In the genomic region with DNA sequence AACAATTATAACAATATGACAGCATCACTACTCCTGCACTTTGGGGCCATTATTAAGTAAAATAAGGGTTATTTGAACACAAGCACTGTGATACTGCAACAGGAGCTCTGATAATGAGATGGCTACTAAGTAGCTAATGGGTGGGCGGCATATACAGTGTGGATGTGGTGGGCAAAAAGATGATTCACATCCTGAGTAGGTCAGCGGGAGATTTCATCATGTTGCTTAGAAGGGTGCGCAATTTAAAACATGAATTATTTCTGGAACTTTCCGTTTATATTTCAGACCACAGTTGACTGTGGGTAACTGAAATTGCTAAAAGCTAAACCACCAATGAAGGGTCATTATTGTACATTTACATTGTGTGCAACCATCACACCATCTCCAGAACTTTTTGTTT, we compare ENCODE assay signal across 20 cellular contexts. TPM values are rescaled to one million over a fixed set of nuclear protein-coding genes. Genes with fewer than 3 reads are reported as not detected.
DNase-seq lines count a peak whose midpoint lies in the region; ATAC-seq and TF ChIP-seq lines count a peak whose summit lies in the region.
"Had no signal": no experiment of that assay in that cellular context is flagged by ENCODE, and none has a peak within 500 bp of the region (broad histone marks: within the 10 kb centered on the region; RNA-seq: fewer than 3 reads in every experiment).

No MANE protein-coding gene starts in this region.

- no peak overlapping the region for H3K4me2 ChIP-seq in fibroblast of lung (ENCODE audit: extremely low read depth, insufficient read depth, low read length)

- H3K27ac Mint-ChIP-seq in stimulated activated effector memory CD8-positive, alpha-beta T cell treated with anti-CD3 and anti-CD28 coated beads, Interleukin-12 subunit alpha, Interleukin-12 subunit beta, amount 100 ng/mL, for 72 hours: no peak overlapping the region
- H3K27ac Mint-ChIP-seq: CD4-positive, alpha-beta T cell; WTC11 had no signal

- H3K79me2 ChIP-seq in fibroblast of lung (ENCODE audit: control insufficient read depth, insufficient read depth, low read length): no peaks in the 10 kb centered on the region

- no peaks in the 10 kb centered on the region for H3K36me3 Mint-ChIP-seq in stimulated activated effector memory CD8-positive, alpha-beta T cell treated with anti-CD3 and anti-CD28 coated beads, Interleukin-12 subunit alpha, Interleukin-12 subunit beta, amount 100 ng/mL, for 72 hours

- H3K4me3 ChIP-seq in HEK293 (ENCODE audit: low read depth, low read length) (no peak overlapping the region), fibroblast of lung (replicated peaks in 1 of 4; ENCODE audit: control extremely low read depth in 1 of 4, insufficient read depth in 1 of 4, low read depth in 3 of 4, low read length in 4 of 4) (no peak overlapping the region)
- H3K4me3 ChIP-seq: HAP-1, left ventricle myocardium inferior, pancreas, thyroid gland had no signal

- ATAC-seq in stimulated activated effector memory CD8-positive, alpha-beta T cell treated with anti-CD3 and anti-CD28 coated beads, Interleukin-12 subunit alpha, Interleukin-12 subunit beta, amount 100 ng/mL, for 72 hours: peak; percentile 84
- no peak for ATAC-seq in GM21381 (IDR thresholded peaks at IDR 0.05; ENCODE audit: unreplicated experiment)
- ATAC-seq: foreskin keratinocyte, pancreas, WTC11 had no signal

- H2AFZ ChIP-seq in fibroblast of lung (ENCODE audit: low read length): no peak overlapping the region

- POLR2A ChIA-PET in HEK293 (lab: Yijun Ruan, JAX): no interaction called here
- POLR2A ChIA-PET in RWPE1 (lab: Yijun Ruan, JAX; ENCODE audit: low non-redundant PET): no interaction called here

- TF ChIP-seq CTCF in HEK293 (tag by site-specific recombination; IDR thresholded peaks at IDR 0.05) (no peak), fibroblast of lung (conservative IDR thresholded peaks at IDR 0.05 in 1 of 2, IDR thresholded peaks at IDR 0.05 in 1 of 2; ENCODE audit: low read depth in 1 of 2, low read length in 2 of 2) (no peak), RWPE1 (conservative IDR thresholded peaks at IDR 0.05; ENCODE audit: low read depth) (no peak)

- H3K9me3 ChIP-seq in HEK293 (ENCODE audit: control insufficient read depth, insufficient read depth, low read depth, low read length): no peaks in the 10 kb centered on the region
- no peaks in the 10 kb centered on the region for H3K9me3 ChIP-seq in fibroblast of lung (ENCODE audit: control insufficient read depth, insufficient read depth, low read depth, low read length)
- H3K9me3 ChIP-seq: HAP-1, left ventricle myocardium inferior, pancreas, thyroid gland had no signal

- no peaks in the 10 kb centered on the region for H4K20me1 ChIP-seq in fibroblast of lung (ENCODE audit: control insufficient read depth, extremely low read depth, insufficient read depth, low read length)

- H3K4me1 ChIP-seq in HEK293 (ENCODE audit: control insufficient read depth, insufficient read depth, low read length): no peaks in the 10 kb centered on the region
- H3K4me1 ChIP-seq in fibroblast of lung (ENCODE audit: control insufficient read depth, extremely low read depth, insufficient read depth, low read length): peaks cover 4% of the 10 kb centered on the region
- H3K4me1 ChIP-seq: left ventricle myocardium inferior, pancreas, thyroid gland had no signal

- H3K9me3 Mint-ChIP-seq in stimulated activated effector memory CD8-positive, alpha-beta T cell treated with anti-CD3 and anti-CD28 coated beads, Interleukin-12 subunit alpha, Interleukin-12 subunit beta, amount 100 ng/mL, for 72 hours: no peaks in the 10 kb centered on the region

- H3K4me1 Mint-ChIP-seq in stimulated activated effector memory CD8-positive, alpha-beta T cell treated with anti-CD3 and anti-CD28 coated beads, Interleukin-12 subunit alpha, Interleukin-12 subunit beta, amount 100 ng/mL, for 72 hours: no peaks in the 10 kb centered on the region
- H3K4me1 Mint-ChIP-seq: WTC11 had no signal

- DNase-seq in NOMO-1 treated with dmso at 0.1 percent for 144 hours (lab: John Stamatoyannopoulos, UW; ENCODE audit: unreplicated experiment) (peak; percentile 77), fibroblast of lung (ENCODE audit: low read depth in 2 of 2) (peak; percentile 67 to 85), mesenteric fat pad (ENCODE audit: low spot score) (no peak), RWPE1 (ENCODE audit: low spot score) (no peak)
- no peak for DNase-seq in stimulated activated effector memory CD8-positive, alpha-beta T cell treated with anti-CD3 and anti-CD28 coated beads, Interleukin-12 subunit alpha, Interleukin-12 subunit beta, amount 100 ng/mL, for 72 hours (ENCODE audit: low spot score in 2 of 2)
- DNase-seq: activated CD8-positive, alpha-beta memory T cell treated with anti-CD3 and anti-CD28 coated beads for 24 hours; CD4-positive, alpha-beta T cell; central memory CD4-positive, alpha-beta T cell; effector CD8-positive, alpha-beta T cell; foreskin keratinocyte; left ventricle myocardium inferior; NCI-H2029 treated with DMSO at 0.1 percent for 48 hours; NCI-H524 treated with DMSO at 0.1 percent for 48 hours; pancreas; small intestine; thyroid gland had no signal

- H3K4me3 Mint-ChIP-seq in stimulated activated effector memory CD8-positive, alpha-beta T cell treated with anti-CD3 and anti-CD28 coated beads, Interleukin-12 subunit alpha, Interleukin-12 subunit beta, amount 100 ng/mL, for 72 hours: no peak overlapping the region
- H3K4me3 Mint-ChIP-seq: CD4-positive, alpha-beta T cell; WTC11 had no signal

- H3K27ac ChIP-seq in HEK293 (ENCODE audit: extremely low read depth, low read depth, low read length) (no peak overlapping the region), fibroblast of lung (ENCODE audit: insufficient read depth, low read length) (no peak overlapping the region), RWPE1 (no peak overlapping the region)
- H3K27ac ChIP-seq: left ventricle myocardium inferior, pancreas, thyroid gland had no signal

- no peaks in the 10 kb centered on the region for H3K27me3 ChIP-seq in fibroblast of lung (ENCODE audit: control insufficient read depth, insufficient read depth, low read length)
- H3K27me3 ChIP-seq: foreskin keratinocyte, pancreas, thyroid gland had no signal

- CTCF ChIA-PET in HEK293 (lab: Yijun Ruan, JAX) (interaction anchor here (0.7 to 2.0 kb wide), 4 partner anchors 11 to 24 kb away, joined by 3 to 7 read pairs (median 4); no protein-coding TSS in a partner anchor), RWPE1 (lab: Yijun Ruan, JAX) (no interaction called here)

- no peak overlapping the region for H3K9ac ChIP-seq in fibroblast of lung (ENCODE audit: insufficient read depth, low read length)

- H3K36me3 ChIP-seq in HEK293 (ENCODE audit: control insufficient read depth in 2 of 2, insufficient read depth in 1 of 2, low read length in 2 of 2) (no peaks in the 10 kb centered on the region), fibroblast of lung (ENCODE audit: control insufficient read depth, insufficient read depth, low read length) (no peaks in the 10 kb centered on the region)
- H3K36me3 ChIP-seq: HAP-1, left ventricle myocardium inferior, pancreas, thyroid gland had no signal

TF ChIP-seq in HEK293, 187 proteins besides CTCF, POLR2A, EP300 and RAD21:
- TF ChIP-seq, protein P1, sequence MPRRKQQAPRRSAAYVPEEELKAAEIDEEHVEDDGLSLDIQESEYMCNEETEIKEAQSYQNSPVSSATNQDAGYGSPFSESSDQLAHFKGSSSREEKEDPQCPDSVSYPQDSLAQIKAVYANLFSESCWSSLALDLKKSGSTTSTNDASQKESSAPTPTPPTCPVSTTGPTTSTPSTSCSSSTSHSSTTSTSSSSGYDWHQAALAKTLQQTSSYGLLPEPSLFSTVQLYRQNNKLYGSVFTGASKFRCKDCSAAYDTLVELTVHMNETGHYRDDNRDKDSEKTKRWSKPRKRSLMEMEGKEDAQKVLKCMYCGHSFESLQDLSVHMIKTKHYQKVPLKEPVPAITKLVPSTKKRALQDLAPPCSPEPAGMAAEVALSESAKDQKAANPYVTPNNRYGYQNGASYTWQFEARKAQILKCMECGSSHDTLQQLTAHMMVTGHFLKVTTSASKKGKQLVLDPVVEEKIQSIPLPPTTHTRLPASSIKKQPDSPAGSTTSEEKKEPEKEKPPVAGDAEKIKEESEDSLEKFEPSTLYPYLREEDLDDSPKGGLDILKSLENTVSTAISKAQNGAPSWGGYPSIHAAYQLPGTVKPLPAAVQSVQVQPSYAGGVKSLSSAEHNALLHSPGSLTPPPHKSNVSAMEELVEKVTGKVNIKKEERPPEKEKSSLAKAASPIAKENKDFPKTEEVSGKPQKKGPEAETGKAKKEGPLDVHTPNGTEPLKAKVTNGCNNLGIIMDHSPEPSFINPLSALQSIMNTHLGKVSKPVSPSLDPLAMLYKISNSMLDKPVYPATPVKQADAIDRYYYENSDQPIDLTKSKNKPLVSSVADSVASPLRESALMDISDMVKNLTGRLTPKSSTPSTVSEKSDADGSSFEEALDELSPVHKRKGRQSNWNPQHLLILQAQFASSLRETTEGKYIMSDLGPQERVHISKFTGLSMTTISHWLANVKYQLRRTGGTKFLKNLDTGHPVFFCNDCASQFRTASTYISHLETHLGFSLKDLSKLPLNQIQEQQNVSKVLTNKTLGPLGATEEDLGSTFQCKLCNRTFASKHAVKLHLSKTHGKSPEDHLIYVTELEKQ (tag by site-specific recombination; IDR thresholded peaks at IDR 0.05; ENCODE audit: borderline replicate concordance): no peak
- 0 out of 2 replicates have a peak, but pooled peaks have one; percentile 23 for TF ChIP-seq EGR2 (tag by site-specific recombination; IDR thresholded peaks at IDR 0.05; ENCODE audit: low read depth)
- no peak for TF ChIP-seq ZNF140 (tag by site-specific recombination; IDR thresholded peaks at IDR 0.05)
- TF ChIP-seq ZNF354C (tag by site-specific recombination; IDR thresholded peaks at IDR 0.05; ENCODE audit: borderline replicate concordance, low read depth): no peak
- TF ChIP-seq, protein P2, sequence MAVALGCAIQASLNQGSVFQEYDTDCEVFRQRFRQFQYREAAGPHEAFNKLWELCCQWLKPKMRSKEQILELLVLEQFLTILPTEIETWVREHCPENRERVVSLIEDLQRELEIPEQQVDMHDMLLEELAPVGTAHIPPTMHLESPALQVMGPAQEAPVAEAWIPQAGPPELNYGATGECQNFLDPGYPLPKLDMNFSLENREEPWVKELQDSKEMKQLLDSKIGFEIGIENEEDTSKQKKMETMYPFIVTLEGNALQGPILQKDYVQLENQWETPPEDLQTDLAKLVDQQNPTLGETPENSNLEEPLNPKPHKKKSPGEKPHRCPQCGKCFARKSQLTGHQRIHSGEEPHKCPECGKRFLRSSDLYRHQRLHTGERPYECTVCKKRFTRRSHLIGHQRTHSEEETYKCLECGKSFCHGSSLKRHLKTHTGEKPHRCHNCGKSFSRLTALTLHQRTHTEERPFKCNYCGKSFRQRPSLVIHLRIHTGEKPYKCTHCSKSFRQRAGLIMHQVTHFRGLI (tag by site-specific recombination; IDR thresholded peaks at IDR 0.05): no peak

RNA-seq across cellular contexts. Expression of a gene that starts 42.3 kb away (rescaled TPM):
- total RNA-seq in fibroblast of lung (46.2 and 75.6 TPM in 2 replicates), mesenteric fat pad (18.3 TPM)
- polyA plus RNA-seq in fibroblast of lung: 27.0 and 29.9 TPM in 2 replicates
- polyA plus RNA-seq in fibroblast of lung (2012): 35.0 and 48.5 TPM in 2 replicates
- 14.5 and 25.4 TPM in 2 replicates for polyA minus RNA-seq in fibroblast of lung (ENCODE audit: low replicate concordance)

Comparison
In these comparisons a context has a peak if more than half of its experiments do, and no peak if none do; other contexts are left out.
1. DNase-seq: peak in NOMO-1 treated with dmso at 0.1 percent for 144 hours (single experiment) and fibroblast of lung (2 of 2); none in stimulated activated effector memory CD8-positive, alpha-beta T cell treated with anti-CD3 and anti-CD28 coated beads, Interleukin-12 subunit alpha, Interleukin-12 subunit beta, amount 100 ng/mL, for 72 hours (0 of 2), mesenteric fat pad (single experiment) and RWPE1 (single experiment).